In the genomic region with DNA sequence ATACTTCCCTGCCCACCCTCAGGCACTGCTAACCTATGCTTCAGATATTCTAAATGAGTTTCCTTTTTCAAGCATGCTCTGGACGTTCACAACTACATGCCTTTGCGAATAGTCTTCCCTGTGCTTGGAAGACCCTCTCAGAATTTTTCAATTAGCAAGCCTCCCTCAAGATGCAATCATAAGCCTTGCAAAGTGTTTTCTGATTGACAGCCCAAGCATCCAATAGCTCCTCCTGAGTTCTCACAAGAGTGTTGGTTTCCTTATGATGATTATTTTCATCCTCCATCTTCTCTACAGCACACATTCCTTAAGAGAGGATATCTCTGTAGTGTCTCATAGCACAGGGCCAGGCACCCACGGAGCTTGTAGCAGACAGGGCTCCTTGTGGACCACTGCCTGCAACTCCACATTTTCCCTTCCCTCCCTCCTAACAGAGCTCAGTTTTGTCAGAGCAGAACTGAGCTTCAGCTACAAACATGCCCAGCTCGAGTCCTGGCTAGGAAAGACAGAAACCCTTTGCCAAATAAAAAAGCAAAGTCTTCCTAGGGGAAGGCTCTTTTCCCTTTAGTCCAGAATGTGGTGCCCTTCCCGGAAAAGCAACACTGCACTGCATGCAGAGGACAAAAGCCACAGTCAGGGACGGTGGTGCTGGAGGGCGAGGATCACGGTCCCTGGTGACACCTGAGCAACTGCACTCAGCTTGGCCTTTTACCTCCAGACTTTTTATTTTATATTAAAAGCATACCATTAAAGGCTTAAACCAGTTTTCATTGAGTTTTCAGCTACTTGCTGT, we compare ENCODE assay signal across 1 cellular context.
TF ChIP-seq lines count a peak whose summit lies in the region.

No MANE protein-coding gene starts in this region.

TF ChIP-seq in H1, 55 proteins besides CTCF, POLR2A, EP300 and RAD21:
- no peak for TF ChIP-seq KDM4A (IDR thresholded peaks at IDR 0.05; ENCODE audit: low read depth, low read length, severe bottlenecking)
- TF ChIP-seq SP2 (IDR thresholded peaks at IDR 0.05; ENCODE audit: low read length) = no peak
- no peak for TF ChIP-seq TEAD4 (IDR thresholded peaks at IDR 0.05; ENCODE audit: low read depth, low read length)
- TF ChIP-seq SP4 (IDR thresholded peaks at IDR 0.05; ENCODE audit: low read length) = no peak
